In the genomic region with DNA sequence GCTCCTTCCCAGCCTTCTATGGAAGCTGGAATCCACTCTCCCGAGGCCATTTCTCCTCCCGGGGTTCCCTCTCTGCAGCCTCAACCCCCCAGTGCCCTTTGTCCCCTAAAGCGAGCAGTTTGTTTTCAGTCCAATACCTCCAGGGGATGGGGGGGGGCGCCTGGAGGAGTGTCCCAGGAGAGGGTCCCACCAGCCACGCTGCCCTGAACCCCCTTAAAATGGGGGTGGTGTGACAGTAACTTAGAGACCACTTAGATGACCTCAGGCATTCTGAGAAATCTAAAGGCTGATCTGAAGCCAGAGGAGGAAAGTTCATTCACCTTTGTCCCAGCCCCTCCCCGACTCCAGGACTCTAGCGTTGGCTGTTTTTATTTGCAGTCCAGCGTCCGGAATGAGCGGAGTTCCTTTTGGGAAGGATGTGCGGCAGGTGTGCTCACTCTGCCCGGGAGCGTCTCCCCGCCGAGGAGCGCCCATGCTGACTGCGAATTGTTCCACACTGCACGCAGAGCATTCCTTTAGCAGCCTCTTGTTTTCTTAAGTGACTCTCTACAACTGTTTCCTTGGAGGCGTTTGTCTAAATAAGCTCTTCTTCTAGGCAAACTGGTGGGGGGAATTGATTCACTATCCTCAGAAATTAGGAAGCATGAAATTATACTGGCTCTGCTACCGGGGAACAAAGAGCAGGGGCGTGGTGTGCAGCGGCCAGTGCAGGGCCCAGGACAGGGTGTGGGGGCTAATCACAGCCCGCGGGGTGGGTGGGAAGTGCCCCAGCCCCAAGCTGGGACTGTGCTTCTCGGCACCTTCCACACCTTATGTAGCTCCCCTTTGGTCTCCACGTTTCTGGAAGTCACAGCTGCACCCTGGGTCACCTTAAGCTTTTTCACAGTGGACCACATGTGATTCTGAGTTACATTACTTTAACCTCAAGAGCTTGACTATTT, we compare ENCODE assay signal across 8 cellular contexts. TPM values are rescaled to one million over a fixed set of nuclear protein-coding genes. Genes with fewer than 3 reads are reported as not detected.
A peak's percentile ranks its signal among the peaks of the same experiment; 100 is the strongest.
DNase-seq lines count a peak whose midpoint lies in the region; ATAC-seq, FAIRE-seq and TF ChIP-seq lines count a peak whose summit lies in the region.

No MANE protein-coding gene starts in this region.

- TF ChIP-seq CTCF in astrocyte (IDR thresholded peaks at IDR 0.05; ENCODE audit: insufficient read depth, low read depth, low read length): no peak
- no peak for TF ChIP-seq CTCF in GM10248 (IDR thresholded peaks at IDR 0.05; ENCODE audit: control extremely low read depth, extremely low read depth, low read depth, missing control alignments)

- H3K27me3 Mint-ChIP-seq in astrocyte (ENCODE audit: low read depth, unreplicated experiment): peaks cover 5% of the 10 kb centered on the region

- no peaks in the 10 kb centered on the region for H3K36me3 Mint-ChIP-seq in astrocyte (ENCODE audit: low read depth, unreplicated experiment)

- H3K9me2 ChIP-seq in GM23248 (ENCODE audit: insufficient read depth): no peaks in the 10 kb centered on the region

- H3K27ac Mint-ChIP-seq in astrocyte (ENCODE audit: unreplicated experiment): no peak overlapping the region

- no peak for ATAC-seq in GM21619 (IDR thresholded peaks at IDR 0.05; ENCODE audit: unreplicated experiment)

- H3K9ac ChIP-seq in GM23248 (peak overlapping the region; percentile 56), astrocyte (ENCODE audit: low read length) (peak overlapping the region; percentile 36)

- H3K4me3 ChIP-seq in GM23248 (peak overlapping the region; percentile 71), astrocyte (ENCODE audit: insufficient read depth, low read depth, low read length) (peak overlapping the region; percentile 49), skeletal muscle cell (ENCODE audit: low read depth, low read length) (peak overlapping the region; percentile 30)

- H3K27me3 ChIP-seq in GM23248 (replicated peaks; ENCODE audit: insufficient read depth): no peaks in the 10 kb centered on the region
- H3K27me3 ChIP-seq in astrocyte (ENCODE audit: insufficient read depth, low read length): no peaks in the 10 kb centered on the region

- H2AFZ ChIP-seq in GM23248: peak overlapping the region; percentile 83
- peak overlapping the region; percentile 65 for H2AFZ ChIP-seq in astrocyte (ENCODE audit: low read depth, low read length)

- H4K20me1 ChIP-seq in GM23248 (ENCODE audit: insufficient read depth): no peaks in the 10 kb centered on the region
- H4K20me1 ChIP-seq in astrocyte (ENCODE audit: insufficient read depth, low read length): no peaks in the 10 kb centered on the region

- POLR2A ChIA-PET in GM10248 (lab: Yijun Ruan, JAX): interaction anchor here (0.5 kb wide), 2 partner anchors 46 to 515 kb away, joined by 4 read pairs; partner anchors contain the start of gene SYPL1

- in situ Hi-C loops in GM23248 (cut with MboI): no loop called here

- peaks cover 30% of the 10 kb centered on the region for H3K4me1 ChIP-seq in GM23248 (ENCODE audit: insufficient read depth)
- peaks cover 18% of the 10 kb centered on the region for H3K4me1 ChIP-seq in astrocyte (ENCODE audit: insufficient read depth, low read length)

- CTCF ChIA-PET in GM10248 (lab: Yijun Ruan, JAX): interaction anchor here (1.0 to 1.4 kb wide), 5 partner anchors 12 to 102 kb away, joined by 3 to 5 read pairs (median 3); no protein-coding TSS in a partner anchor

- H3F3A ChIP-seq in GM23248 (ENCODE audit: insufficient read depth): peaks cover 12% of the 10 kb centered on the region

- H3K4me2 ChIP-seq in GM23248 (ENCODE audit: unreplicated experiment) (peak overlapping the region; percentile 98), astrocyte (ENCODE audit: low read length) (peak overlapping the region; percentile 85)

- peaks cover 8% of the 10 kb centered on the region for H3K4me1 Mint-ChIP-seq in astrocyte (ENCODE audit: low read depth, unreplicated experiment)

- H3K27ac ChIP-seq in GM23248: peak overlapping the region; percentile 77
- H3K27ac ChIP-seq in astrocyte (ENCODE audit: low read depth, low read length): peak overlapping the region; percentile 27

- no peaks in the 10 kb centered on the region for H3K9me3 ChIP-seq in GM23248 (ENCODE audit: low read depth)
- no peaks in the 10 kb centered on the region for H3K9me3 ChIP-seq in astrocyte (ENCODE audit: insufficient read depth, low read depth, low read length)

- H3K9me3 Mint-ChIP-seq in astrocyte (ENCODE audit: unreplicated experiment): peaks cover 4% of the 10 kb centered on the region

- 21 to 26% methylated on average over 25 to 26 of the region's 26 CpGs for WGBS in GM23248 (ENCODE audit: low coverage in 1 of 2, low lambda C conversion rate in 2 of 2, missing lambda C conversion rate in 2 of 2), 2 experiments

- H3K4me3 Mint-ChIP-seq in astrocyte (ENCODE audit: unreplicated experiment): no peak overlapping the region

- FAIRE-seq in astrocyte (lab: Jason Lieb, UNC): no peak
- FAIRE-seq in RCC 7860 (lab: Jason Lieb, UNC): no peak

- H3K79me2 ChIP-seq in GM23248 (ENCODE audit: insufficient read depth) (no peaks in the 10 kb centered on the region), astrocyte (ENCODE audit: insufficient read depth, low read length) (no peaks in the 10 kb centered on the region)

- DNase-seq in GM23248: peak; percentile 72
- DNase-seq in astrocyte (ENCODE audit: low read depth): no peak
- peak; percentile 27 for DNase-seq in iris pigment epithelial cell (ENCODE audit: low read depth)
- no peak for DNase-seq in skeletal muscle cell (ENCODE audit: low read depth)
- DNase-seq in GM10248 (ENCODE audit: extremely low spot score): no peak
- DNase-seq in RCC 7860 (ENCODE audit: low spot score): no peak
- DNase-seq in anterior cingulate cortex (lab: John Stamatoyannopoulos, UW): no peak

- H3K36me3 ChIP-seq in GM23248 (ENCODE audit: low read depth): no peaks in the 10 kb centered on the region
- H3K36me3 ChIP-seq in astrocyte (ENCODE audit: insufficient read depth, low read length): no peaks in the 10 kb centered on the region

RNA-seq across cellular contexts. Expression of gene SYPL1, which starts 46.3 kb away (rescaled TPM):
- 49.0 and 59.7 TPM in 2 replicates for total RNA-seq in GM23248 (2014; rRNA removed; shearing (Covaris generic))
- 105 and 110 TPM in 2 replicates for polyA plus RNA-seq in GM23248 (2016; fragmentation: Nextera tagmentation; extraction: Ambion mirVana)
- total RNA-seq in astrocyte: 58.8 and 59.7 TPM in 2 replicates

Comparison
In these comparisons a context has a peak if more than half of its experiments do, and no peak if none do; other contexts are left out.
1. DNase-seq: peak in GM23248 (single experiment) and iris pigment epithelial cell (single experiment); none in astrocyte (single experiment), skeletal muscle cell (single experiment), GM10248 (single experiment), RCC 7860 (single experiment) and anterior cingulate cortex (0 of 58).
2. Peak in every context shown above with its lines, with median percentiles within 50 percentile points of each other: H3K4me3 ChIP-seq.